ENCODE assay signal across 14 cellular contexts in the genomic region with DNA sequence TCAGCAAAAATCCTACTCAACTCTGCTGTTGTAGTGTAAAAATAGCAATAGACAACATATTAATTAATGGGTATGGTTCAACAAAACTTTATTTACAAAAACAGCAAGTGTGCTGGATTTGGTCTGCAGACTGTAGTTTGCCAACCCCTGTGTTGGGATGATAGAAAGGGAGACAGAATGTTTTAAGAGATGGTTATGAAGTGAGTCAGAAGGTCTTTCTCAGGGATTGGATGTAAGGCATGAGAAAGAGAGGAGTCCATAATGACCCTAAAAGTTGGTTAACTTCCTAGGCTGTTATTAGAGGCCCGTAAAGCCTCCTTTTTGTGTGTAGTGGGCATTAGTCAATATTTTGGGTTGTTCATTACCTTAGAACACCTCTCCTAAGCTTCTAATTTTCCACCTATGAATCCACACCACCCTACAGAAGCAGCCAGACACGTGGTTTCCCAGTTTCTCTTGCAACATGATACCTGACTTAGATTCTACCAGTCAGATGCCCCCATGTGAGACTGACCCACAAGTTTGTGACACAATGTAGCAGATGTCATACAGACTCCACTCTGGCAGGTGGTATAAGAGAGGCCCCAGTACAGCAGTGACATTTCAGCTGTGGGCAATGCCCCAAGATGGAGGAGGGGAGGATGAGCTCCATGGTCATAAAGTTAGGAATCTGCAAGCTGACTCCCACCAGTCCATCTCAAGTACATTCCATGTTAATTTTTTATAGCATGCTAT.
DNase-seq lines count a peak whose midpoint lies in the region; ATAC-seq, FAIRE-seq and TF ChIP-seq lines count a peak whose summit lies in the region.
"Had no signal": no experiment of that assay in that cellular context is flagged by ENCODE, and none has a peak within 500 bp of the region (broad histone marks: within the 10 kb centered on the region; RNA-seq: fewer than 3 reads in every experiment).

No MANE protein-coding gene starts in this region.

- H4K20me1 ChIP-seq in GM23248 (ENCODE audit: insufficient read depth): no peaks in the 10 kb centered on the region

- no peak overlapping the region for H2BK5ac ChIP-seq in mesenchymal stem cell (ENCODE audit: low read depth, low read length, poor library complexity, severe bottlenecking)

- H3K23ac ChIP-seq in mesenchymal stem cell (ENCODE audit: low read length in 2 of 2): no peak overlapping the region

- H3K27me3 ChIP-seq in GM23248 (replicated peaks; ENCODE audit: insufficient read depth): no peaks in the 10 kb centered on the region; the same call in 1 of the 2 replicates
- H3K27me3 ChIP-seq in bronchial epithelial cell (ENCODE audit: control insufficient read depth, insufficient read depth, low read length): no peaks in the 10 kb centered on the region
- no peaks in the 10 kb centered on the region for H3K27me3 ChIP-seq in mesenchymal stem cell (ENCODE audit: control insufficient read depth in 1 of 2, insufficient read depth in 1 of 2, low read length in 2 of 2)
- no peaks in the 10 kb centered on the region for H3K27me3 ChIP-seq in transverse colon

- TF ChIP-seq EP300 in transverse colon (IDR thresholded peaks at IDR 0.05; ENCODE audit: low read depth): no peak

- DNase-seq in GM23248 (peak; percentile 4), bronchial epithelial cell (ENCODE audit: low read depth) (no peak), mesenchymal stem cell (no peak), transverse colon (no peak), CD1c-positive myeloid dendritic cell (ENCODE audit: extremely low spot score) (no peak), hepatic stellate cell (ENCODE audit: low spot score) (no peak)
- DNase-seq: Caco-2; CD8-positive, alpha-beta memory T cell; DMS53; GOT3; H9 had no signal

- WGBS in GM23248 (ENCODE audit: low coverage in 1 of 2, low lambda C conversion rate in 2 of 2, missing lambda C conversion rate in 2 of 2), 2 experiments: 45 to 52% methylated on average over 2 of the region's 2 CpGs
- WGBS in mesenchymal stem cell: 75% methylated on average over 1 of the region's 2 CpGs
- 36 to 100% methylated on average over 1 to 2 of the region's 2 CpGs for WGBS in transverse colon (ENCODE audit: low coverage in 1 of 2), 2 donors

- in situ Hi-C loops in GM23248 (cut with MboI): no loop called here
- in situ Hi-C loops in transverse colon (cut with MboI; ENCODE audit: low pct_ligation_motif_present in 1 of 4, low pct_unique_long_range_greater_than_20kb in 1 of 4, low sequenced_read_pairs in 3 of 4): no loop called here

- H3K4ac ChIP-seq in mesenchymal stem cell (ENCODE audit: low read depth in 1 of 2, low read length in 2 of 2): no peak overlapping the region

- H3K18ac ChIP-seq in mesenchymal stem cell (ENCODE audit: low read depth in 1 of 2, low read length in 2 of 2): no peak overlapping the region

- no peak overlapping the region for H2BK12ac ChIP-seq in mesenchymal stem cell (ENCODE audit: low read length in 2 of 2)

- no peaks in the 10 kb centered on the region for H3K9me2 ChIP-seq in GM23248 (ENCODE audit: insufficient read depth)

- no peak overlapping the region for H3K9ac ChIP-seq in GM23248
- H3K9ac ChIP-seq in mesenchymal stem cell (ENCODE audit: low read length): no peak overlapping the region

- H3K9me3 ChIP-seq in GM23248 (ENCODE audit: low read depth) (no peaks in the 10 kb centered on the region), mesenchymal stem cell (ENCODE audit: control insufficient read depth, low read length) (no peaks in the 10 kb centered on the region), transverse colon (no peaks in the 10 kb centered on the region)
- H3K9me3 ChIP-seq: A549, Caco-2 had no signal

- no peak overlapping the region for H3K27ac ChIP-seq in GM23248
- no peak overlapping the region for H3K27ac ChIP-seq in mesenchymal stem cell (ENCODE audit: low read length, poor library complexity, severe bottlenecking)
- no peak overlapping the region for H3K27ac ChIP-seq in transverse colon
- H3K27ac ChIP-seq: A549 had no signal

- H2BK15ac ChIP-seq in mesenchymal stem cell (ENCODE audit: low read depth, poor library complexity, severe bottlenecking): no peak overlapping the region

- TF ChIP-seq POLR2A in transverse colon (IDR thresholded peaks at IDR 0.05): no peak

- H3K4me3 ChIP-seq in GM23248: no peak overlapping the region
- H3K4me3 ChIP-seq in bronchial epithelial cell (ENCODE audit: low read depth, low read length): no peak overlapping the region
- no peak overlapping the region for H3K4me3 ChIP-seq in mesenchymal stem cell (ENCODE audit: insufficient read depth in 1 of 2, low read depth in 1 of 2, low read length in 2 of 2)
- no peak overlapping the region for H3K4me3 ChIP-seq in transverse colon
- H3K4me3 ChIP-seq: A549 had no signal

- H2BK120ac ChIP-seq in mesenchymal stem cell (ENCODE audit: low read depth, low read length): no peak overlapping the region

- peak; percentile 43 for FAIRE-seq in bronchial epithelial cell (lab: Jason Lieb, UNC)
- FAIRE-seq: A549, GM12891 had no signal

- no peak overlapping the region for H3K4me2 ChIP-seq in GM23248 (ENCODE audit: unreplicated experiment)
- H3K4me2 ChIP-seq in mesenchymal stem cell (ENCODE audit: low read length, poor library complexity, severe bottlenecking): no peak overlapping the region
- H3K4me2 ChIP-seq: A549 had no signal

- TF ChIP-seq CTCF in bronchial epithelial cell (IDR thresholded peaks at IDR 0.05; ENCODE audit: insufficient read depth, low read length, severe bottlenecking) (no peak), transverse colon (IDR thresholded peaks at IDR 0.05) (no peak)

- H3K4me1 ChIP-seq in GM23248 (ENCODE audit: insufficient read depth) (no peaks in the 10 kb centered on the region), mesenchymal stem cell (ENCODE audit: control insufficient read depth, insufficient read depth, low read depth, low read length) (no peaks in the 10 kb centered on the region), transverse colon (peaks cover 0 to 4% (median 0%) of the 10 kb centered on the region in 4 donors)
- H3K4me1 ChIP-seq: Caco-2 had no signal

- no peak overlapping the region for H2AFZ ChIP-seq in GM23248
- H2AFZ ChIP-seq in mesenchymal stem cell (ENCODE audit: low read depth, low read length): peak overlapping the region; percentile 14

- no peak overlapping the region for H4K91ac ChIP-seq in mesenchymal stem cell (ENCODE audit: low read length)

- H3K36me3 ChIP-seq in GM23248 (ENCODE audit: low read depth) (no peaks in the 10 kb centered on the region), bronchial epithelial cell (ENCODE audit: control insufficient read depth, insufficient read depth, low read length) (no peaks in the 10 kb centered on the region), mesenchymal stem cell (ENCODE audit: control insufficient read depth in 1 of 2, insufficient read depth in 2 of 2, low read depth in 1 of 2, low read length in 2 of 2) (no peaks in the 10 kb centered on the region), transverse colon (no peaks in the 10 kb centered on the region)

- intact Hi-C loops in transverse colon (cut with DNase I; ENCODE audit: low total_unique reads): no loop called here

- H2AK5ac ChIP-seq in mesenchymal stem cell (ENCODE audit: low read length, severe bottlenecking): no peak overlapping the region

- H3K79me2 ChIP-seq in GM23248 (ENCODE audit: insufficient read depth): no peaks in the 10 kb centered on the region

- peak overlapping the region in 1 of 2 experiments; percentile 48 for H3K14ac ChIP-seq in mesenchymal stem cell (ENCODE audit: low read length in 2 of 2)

- no peak for ATAC-seq in HG02938 (IDR thresholded peaks at IDR 0.05; ENCODE audit: unreplicated experiment)
- ATAC-seq: A549 had no signal

- H3F3A ChIP-seq in GM23248 (ENCODE audit: insufficient read depth): no peaks in the 10 kb centered on the region

- no peaks in the 10 kb centered on the region for H3K79me1 ChIP-seq in mesenchymal stem cell (replicated peaks; ENCODE audit: low read length, poor library complexity, severe bottlenecking)

- H4K8ac ChIP-seq in mesenchymal stem cell (ENCODE audit: low read length): no peak overlapping the region
